8 cellular contexts compared by ENCODE assay signal in genomic region chr15:89556413-89557262, GRCh38. TPM values are rescaled to one million over a fixed set of nuclear protein-coding genes. Genes with fewer than 3 reads are reported as not detected.
DNase-seq lines count a peak whose midpoint lies in the region; ATAC-seq and TF ChIP-seq lines count a peak whose summit lies in the region.

No MANE protein-coding gene starts in this region.

- peak; percentile 81 for TF ChIP-seq CTCF in fibroblast of villous mesenchyme (IDR thresholded peaks at IDR 0.05; ENCODE audit: insufficient read depth, low read depth, low read length)

- DNase-seq in DMS114 treated with DMSO at 0.1 percent for 48 hours (lab: John Stamatoyannopoulos, UW; ENCODE audit: unreplicated experiment) (peak; percentile 85), HT-29 (ENCODE audit: low spot score) (peak; percentile 93), NOMO-1 treated with DMSO at 0.1 percent for 48 hours (lab: John Stamatoyannopoulos, UW; ENCODE audit: unreplicated experiment) (peak; percentile 50), fibroblast of villous mesenchyme (ENCODE audit: low read depth) (peak; percentile 82), occipital lobe (lab: John Stamatoyannopoulos, UW) (peak; percentile 22)
- DNase-seq in activated T-cell treated with anti-CD3 and anti-CD28 coated beads, Interleukin-2, amount 50 U/mL, for 48 hours: peak; percentile 50 to 54

- no peak overlapping the region for H3K4me3 ChIP-seq in fibroblast of villous mesenchyme (ENCODE audit: low read depth, low read length)

- ATAC-seq in GM21529 (IDR thresholded peaks at IDR 0.05; ENCODE audit: unreplicated experiment) (no peak), GM18868 (IDR thresholded peaks at IDR 0.05; ENCODE audit: unreplicated experiment) (no peak)

RNA-seq across cellular contexts. Expression of gene TICRR, which starts 18.6 kb away (rescaled TPM):
- total RNA-seq in HT-29 (2014; rRNA removed; shearing (Covaris generic)): 14.9 and 15.2 TPM in 2 replicates
- 5.2 TPM in 2 replicates for total RNA-seq in fibroblast of villous mesenchyme
- total RNA-seq in occipital lobe: 0.62 TPM

Comparison
In these comparisons a context has a peak if more than half of its experiments do, and no peak if none do; other contexts are left out.
1. DNase-seq: peak in every context shown above with its lines; median percentile 93 in HT-29; 85 in DMS114 treated with DMSO at 0.1 percent for 48 hours; 82 in fibroblast of villous mesenchyme; 52 in activated T-cell treated with anti-CD3 and anti-CD28 coated beads, Interleukin-2, amount 50 U/mL, for 48 hours; 50 in NOMO-1 treated with DMSO at 0.1 percent for 48 hours; 22 in occipital lobe.